ENCODE assay signal across 19 cellular contexts in genomic region chr22:21923163-21923561, GRCh38. TPM values are rescaled to one million over a fixed set of nuclear protein-coding genes. Genes with fewer than 3 reads are reported as not detected.
DNase-seq lines count a peak whose midpoint lies in the region; ATAC-seq, FAIRE-seq and TF ChIP-seq lines count a peak whose summit lies in the region.
"Had no signal": no experiment of that assay in that cellular context is flagged by ENCODE, and none has a peak within 500 bp of the region (broad histone marks: within the 10 kb centered on the region; RNA-seq: fewer than 3 reads in every experiment).

No MANE protein-coding gene starts in this region.

- H2BK5ac ChIP-seq in H1 (ENCODE audit: low read depth, low read length) = peak overlapping the region; percentile 84; the same call in 1 of the 2 replicates
- H2BK5ac ChIP-seq in neuronal stem cell (ENCODE audit: low read length) = no peak overlapping the region

- WGBS in H1 (ENCODE audit: extremely low coverage in 1 of 2, insufficient coverage in 1 of 2, insufficient read length in 1 of 2, insufficient replicate concordance in 2 of 2, low coverage in 1 of 2, low lambda C conversion rate in 2 of 2, missing lambda C conversion rate in 1 of 2), 2 experiments = 97% methylated on average over 21 of the region's 21 CpGs; no CpG with 5 or more reads in 1 of the 2 experiments
- WGBS in neuronal stem cell (ENCODE audit: extremely low coverage in 2 of 2, insufficient read length in 2 of 2, insufficient replicate concordance in 1 of 2), 2 donors = no CpG with 5 or more reads among the region's 21 CpGs

- CTCF ChIA-PET in WTC11 (lab: Charles Lee) (interaction anchor here (1.9 to 3.5 kb wide), 2 partner anchors 15 to 24 kb away, joined by 14 to 16 read pairs; no protein-coding TSS in a partner anchor), H1 (lab: Charles Lee; ENCODE audit: partially characterized antibody) (interaction anchor here (0.8 to 7.5 kb wide), 5 partner anchors 10 to 148 kb away, joined by 3 to 59 read pairs (median 4); no protein-coding TSS in a partner anchor)

- TF ChIP-seq RAD21 in H1 (IDR thresholded peaks at IDR 0.05 in 1 of 2, conservative IDR thresholded peaks at IDR 0.05 in 1 of 2; ENCODE audit: low read depth in 2 of 2, low read length in 2 of 2) = no peak

- no peaks in the 10 kb centered on the region for H3K36me3 ChIP-seq in H1 (ENCODE audit: control insufficient read depth in 2 of 4, insufficient read depth in 4 of 4, low read length in 3 of 4)
- peaks cover 0 to 9% of the 10 kb centered on the region in 2 donors for H3K36me3 ChIP-seq in neuronal stem cell (replicated peaks in 1 of 2; ENCODE audit: control insufficient read depth in 2 of 2, insufficient read depth in 2 of 2, low read length in 2 of 2)
- H3K36me3 ChIP-seq: HAP-1 had no signal

- H2AFZ ChIP-seq in H1 (ENCODE audit: low read length) (no peak overlapping the region), neuronal stem cell (ENCODE audit: low read length) (no peak overlapping the region)
- H2AFZ ChIP-seq: GM23248 had no signal

- no peak overlapping the region for H4K5ac ChIP-seq in H1 (ENCODE audit: insufficient read length, low read depth, low read length)

- TF ChIP-seq CTCF in WTC11 (IDR thresholded peaks at IDR 0.05) (no peak), H1 (IDR thresholded peaks at IDR 0.05; ENCODE audit: control extremely low read depth in 1 of 3, insufficient read depth in 1 of 3, low read depth in 1 of 3, low read length in 3 of 3) (no peak)

- POLR2A ChIA-PET in WTC11 (lab: Charles Lee) = interaction anchor here (0.7 kb wide), 1 partner anchor 15 kb away, joined by 3 read pairs; no protein-coding TSS in a partner anchor
- POLR2A ChIA-PET in H1 (lab: Charles Lee; ENCODE audit: partially characterized antibody) = interaction anchor here (1.3 kb wide), 3 partner anchors 13 to 15 kb away, joined by 3 to 6 read pairs (median 4); no protein-coding TSS in a partner anchor

- DNase-seq in WTC11 (ENCODE audit: low spot score) (no peak), H1 (ENCODE audit: low read depth in 1 of 2, low spot score in 2 of 2) (no peak), neuronal stem cell (ENCODE audit: low spot score) (no peak), pons (ENCODE audit: low spot score) (no peak), A172 (ENCODE audit: low spot score) (no peak)
- DNase-seq: 8988T; C1 segment of cervical spinal cord; Calu3; CD4-positive, alpha-beta memory T cell; COR-L47; DMS53; DMS79 treated with DMSO at 0.1 percent for 48 hours; GF-D8; GM23248; HFFc6 had no signal

- H3K79me1 ChIP-seq in H1 (ENCODE audit: low read depth, low read length) (no peaks in the 10 kb centered on the region), neuronal stem cell (ENCODE audit: low read depth, low read length) (no peaks in the 10 kb centered on the region)

- H3K23ac ChIP-seq in H1 (ENCODE audit: insufficient read length) = no peak overlapping the region
- H3K23ac ChIP-seq in neuronal stem cell (ENCODE audit: low read depth, low read length, poor library complexity) = peak overlapping the region; percentile 56

- no peak overlapping the region for H3K4me2 ChIP-seq in H1 (ENCODE audit: insufficient read depth in 1 of 2, low read depth in 2 of 2, low read length in 2 of 2)
- no peak overlapping the region for H3K4me2 ChIP-seq in neuronal stem cell (ENCODE audit: insufficient read depth, low read length, poor library complexity, severe bottlenecking)

- H3K9me3 Mint-ChIP-seq in WTC11 = no peaks in the 10 kb centered on the region
- H3K9me3 Mint-ChIP-seq: CD4-positive, alpha-beta memory T cell; HFFc6 had no signal

- peak overlapping the region; percentile 71 for H3K18ac ChIP-seq in H1 (ENCODE audit: extremely low read depth, low read length)
- peak overlapping the region; percentile 50 for H3K18ac ChIP-seq in neuronal stem cell (ENCODE audit: low read length)

- H2BK15ac ChIP-seq in H1 (ENCODE audit: low read length) = peak overlapping the region; percentile 72; the same call in 1 of the 2 replicates
- peak overlapping the region; percentile 34 for H2BK15ac ChIP-seq in neuronal stem cell (ENCODE audit: low read length)

- H3K79me2 ChIP-seq in H1 (ENCODE audit: control insufficient read depth in 1 of 2, insufficient read depth in 2 of 2, low read length in 2 of 2) = no peaks in the 10 kb centered on the region

- H3K4me1 ChIP-seq in H1 (replicated peaks in 1 of 4; ENCODE audit: control insufficient read depth in 3 of 4, insufficient read depth in 4 of 4, low read length in 3 of 4) (peaks cover 7 to 58% (median 47%) of the 10 kb centered on the region in 4 experiments), neuronal stem cell (ENCODE audit: control insufficient read depth in 2 of 2, insufficient read depth in 1 of 2, low read depth in 1 of 2, low read length in 2 of 2) (peaks cover 7 to 42% of the 10 kb centered on the region in 2 donors)
- H3K4me1 ChIP-seq: HAP-1 had no signal

- 0 out of 2 replicates have a peak, but pooled peaks cover 3% of the 10 kb centered on the region for H3K36me3 Mint-ChIP-seq in WTC11

- FAIRE-seq in H1 (lab: Jason Lieb, UNC) = no peak
- FAIRE-seq: GM12891, GM18507 had no signal

- no peak for TF ChIP-seq POLR2A in H1 (IDR thresholded peaks at IDR 0.05; ENCODE audit: control extremely low read depth in 1 of 2, low read depth in 2 of 2, low read length in 2 of 2)

- H3K4me3 Mint-ChIP-seq in WTC11 = no peak overlapping the region
- H3K4me3 Mint-ChIP-seq: CD4-positive, alpha-beta memory T cell; HFFc6 had no signal

- H3K4ac ChIP-seq in H1 (replicated peaks; ENCODE audit: insufficient read length, low read depth, low read length) = no peak overlapping the region
- peak overlapping the region; percentile 31 for H3K4ac ChIP-seq in neuronal stem cell (ENCODE audit: low read length)

- no peak overlapping the region for H3K27ac ChIP-seq in H1 (ENCODE audit: low read depth, low read length)
- H3K27ac ChIP-seq in neuronal stem cell (replicated peaks; ENCODE audit: low read length) = no peak overlapping the region
- H3K27ac ChIP-seq: GM23248 had no signal

- H3K23me2 ChIP-seq in H1 (ENCODE audit: low read depth, low read length) = no peaks in the 10 kb centered on the region

- H2BK20ac ChIP-seq in H1 (ENCODE audit: low read length) = no peak overlapping the region; the same call in 1 of the 2 replicates

- no peak overlapping the region for H2BK120ac ChIP-seq in H1 (replicated peaks; ENCODE audit: low read depth, low read length)
- H2BK120ac ChIP-seq in neuronal stem cell (ENCODE audit: low read depth, low read length) = no peak overlapping the region

- H2AK5ac ChIP-seq in H1 (ENCODE audit: low read depth, low read length) (peak overlapping the region; percentile 65; the same call in 1 of the 2 replicates), neuronal stem cell (ENCODE audit: low read depth, low read length) (peak overlapping the region; percentile 77)

- H4K20me1 ChIP-seq in H1 (replicated peaks in 1 of 2; ENCODE audit: control insufficient read depth in 1 of 2, insufficient read depth in 2 of 2, low read length in 2 of 2) = no peaks in the 10 kb centered on the region

- TF ChIP-seq EP300 in H1 (IDR thresholded peaks at IDR 0.05; ENCODE audit: borderline replicate concordance in 1 of 2, low read depth in 2 of 2, low read length in 2 of 2) = no peak

- H4K91ac ChIP-seq in H1 (replicated peaks; ENCODE audit: insufficient read length, low read length) (peak overlapping the region; percentile 34), neuronal stem cell (ENCODE audit: low read depth, low read length, poor library complexity) (no peak overlapping the region)

- H2BK12ac ChIP-seq in H1 (ENCODE audit: low read depth, low read length) = peak overlapping the region; percentile 80; the same call in 1 of the 2 replicates
- H2BK12ac ChIP-seq in neuronal stem cell (ENCODE audit: low read length) = no peak overlapping the region

- H3K27me3 Mint-ChIP-seq in WTC11 (ENCODE audit: low read depth) = no peaks in the 10 kb centered on the region
- H3K27me3 Mint-ChIP-seq: CD4-positive, alpha-beta memory T cell had no signal

- H3K14ac ChIP-seq in H1 (ENCODE audit: insufficient read length) (no peak overlapping the region), neuronal stem cell (ENCODE audit: low read length) (no peak overlapping the region)

- peak overlapping the region; percentile 53; the same call in 1 of the 2 replicates for H3K27ac Mint-ChIP-seq in WTC11
- H3K27ac Mint-ChIP-seq: CD4-positive, alpha-beta memory T cell; HFFc6 had no signal

- H3K27me3 ChIP-seq in H1 (replicated peaks in 1 of 4; ENCODE audit: control insufficient read depth in 3 of 4, extremely low read depth in 1 of 4, insufficient read depth in 3 of 4, low read length in 3 of 4) = no peaks in the 10 kb centered on the region; a peak in 1 of 7 replicates
- H3K27me3 ChIP-seq in neuronal stem cell (ENCODE audit: control insufficient read depth in 3 of 3, insufficient read depth in 3 of 3, low read depth in 1 of 3, low read length in 3 of 3) = no peaks in the 10 kb centered on the region

- H4K8ac ChIP-seq in H1 (ENCODE audit: extremely low read depth, insufficient read depth, low read length) (no peak overlapping the region), neuronal stem cell (ENCODE audit: low read depth, low read length) (no peak overlapping the region)

- H3K9ac ChIP-seq in H1 (replicated peaks in 1 of 4; ENCODE audit: extremely low read depth in 1 of 4, low read depth in 3 of 4, low read length in 3 of 4) = no peak overlapping the region; a peak in 1 of 7 replicates
- H3K9ac ChIP-seq in neuronal stem cell (ENCODE audit: low read depth, low read length, poor library complexity) = no peak overlapping the region
- H3K9ac ChIP-seq: GM23248 had no signal

- no peak overlapping the region for H3K56ac ChIP-seq in H1 (replicated peaks; ENCODE audit: insufficient read length, low read depth, low read length)

- peaks cover 64% of the 10 kb centered on the region for H3K4me1 Mint-ChIP-seq in WTC11
- H3K4me1 Mint-ChIP-seq: CD4-positive, alpha-beta memory T cell had no signal

- no peaks in the 10 kb centered on the region for H3K9me3 ChIP-seq in H1 (ENCODE audit: insufficient read depth in 2 of 2, low read depth in 1 of 2, low read length in 1 of 2)
- H3K9me3 ChIP-seq in neuronal stem cell (replicated peaks in 1 of 2; ENCODE audit: control insufficient read depth in 2 of 2, insufficient read depth in 1 of 2, low read depth in 1 of 2, low read length in 2 of 2) = no peaks in the 10 kb centered on the region
- H3K9me3 ChIP-seq: HAP-1 had no signal

- no peak for ATAC-seq in WTC11
- no peak for ATAC-seq in GM18907 (IDR thresholded peaks at IDR 0.05; ENCODE audit: unreplicated experiment)

- H3K4me3 ChIP-seq in H1 (ENCODE audit: extremely low read depth in 1 of 4, insufficient read depth in 2 of 4, low read depth in 3 of 4, low read length in 4 of 4) (no peak overlapping the region), neuronal stem cell (ENCODE audit: low read length in 2 of 2) (no peak overlapping the region)
- H3K4me3 ChIP-seq: GM23248, HAP-1 had no signal

RNA-seq across cellular contexts. Expression of gene PPM1F, which starts 29.5 kb away (rescaled TPM):
- total RNA-seq in WTC11 (2021) = 23.9 to 30.6 TPM (median 28.6 TPM) in 3 replicates
- 21.9 and 22.8 TPM in 2 replicates for total RNA-seq in H1 (2021; fragmentation: NEBNext Ultra II Directional; extraction: Animal tissue kit (Norgen Biotek cat#: 25700))
- polyA plus RNA-seq in H1 (2011; rRNA removed) = 12.4 and 17.7 TPM in 2 replicates
- polyA plus RNA-seq in H1 (2011; cell fraction: cytosol; rRNA removed) = 16.1 TPM
- polyA plus RNA-seq in H1 (2011; cell fraction: nucleus; rRNA removed) = 29.8 TPM
- polyA plus RNA-seq in H1 (2012, experiment 1 of 2) = 10.6 to 14.5 TPM (median 13.2 TPM) in 4 replicates
- 12.1 TPM for polyA plus RNA-seq in H1 (2012, experiment 2 of 2)
- polyA plus RNA-seq in H1 (2013, experiment 1 of 2) = 13.9 TPM
- polyA plus RNA-seq in H1 (2013, experiment 2 of 2) = 12.0 TPM
- 7.1 and 10.5 TPM in 2 replicates for polyA minus RNA-seq in H1 (2011; rRNA and poly(A)+ RNA removed)
- 9.5 TPM for polyA minus RNA-seq in H1 (2011; cell fraction: cytosol; rRNA and poly(A)+ RNA removed)
- polyA minus RNA-seq in H1 (2011; cell fraction: nucleus; rRNA and poly(A)+ RNA removed) = 7.6 TPM
- 17.8 TPM for polyA plus RNA-seq in neuronal stem cell (2013, experiment 1 of 2)
- polyA plus RNA-seq in neuronal stem cell (2013, experiment 2 of 2) = 16.6 TPM
- 37.6 and 43.3 TPM in 2 replicates for total RNA-seq in A172 (2014; rRNA removed; shearing (Covaris generic))

RNA-seq across cellular contexts. Expression of gene MAPK1, which starts 55.7 kb away (rescaled TPM):
- total RNA-seq in WTC11 (2021) = 87.4 to 95.9 TPM (median 91.9 TPM) in 3 replicates
- total RNA-seq in H1 (2021; fragmentation: NEBNext Ultra II Directional; extraction: Animal tissue kit (Norgen Biotek cat#: 25700)) = 95.8 and 101 TPM in 2 replicates
- polyA plus RNA-seq in H1 (2011; rRNA removed) = 20.9 and 28.1 TPM in 2 replicates
- 28.5 TPM for polyA plus RNA-seq in H1 (2011; cell fraction: cytosol; rRNA removed)
- polyA plus RNA-seq in H1 (2011; cell fraction: nucleus; rRNA removed) = 32.3 TPM
- polyA plus RNA-seq in H1 (2012, experiment 1 of 2) = 38.2 to 61.7 TPM (median 47.8 TPM) in 4 replicates
- 8.1 TPM for polyA plus RNA-seq in H1 (2012, experiment 2 of 2)
- polyA plus RNA-seq in H1 (2013, experiment 1 of 2) = 33.8 TPM
- polyA plus RNA-seq in H1 (2013, experiment 2 of 2) = 35.8 TPM
- polyA minus RNA-seq in H1 (2011; rRNA and poly(A)+ RNA removed) = 84.6 and 115 TPM in 2 replicates
- polyA minus RNA-seq in H1 (2011; cell fraction: cytosol; rRNA and poly(A)+ RNA removed) = 21.4 TPM
- 25.4 TPM for polyA minus RNA-seq in H1 (2011; cell fraction: nucleus; rRNA and poly(A)+ RNA removed)
- polyA plus RNA-seq in neuronal stem cell (2013, experiment 1 of 2) = 51.0 TPM
- polyA plus RNA-seq in neuronal stem cell (2013, experiment 2 of 2) = 50.9 TPM
- 40.6 and 41.2 TPM in 2 replicates for total RNA-seq in A172 (2014; rRNA removed; shearing (Covaris generic))

RNA-seq across cellular contexts. Expression of gene TOP3B, which starts 59.4 kb away (rescaled TPM):
- total RNA-seq in WTC11 (2021) = 52.5 to 68.6 TPM (median 52.7 TPM) in 3 replicates
- 49.3 and 52.8 TPM in 2 replicates for total RNA-seq in H1 (2021; fragmentation: NEBNext Ultra II Directional; extraction: Animal tissue kit (Norgen Biotek cat#: 25700))
- 30.4 and 45.6 TPM in 2 replicates for polyA plus RNA-seq in H1 (2011; rRNA removed)
- polyA plus RNA-seq in H1 (2011; cell fraction: cytosol; rRNA removed) = 34.6 TPM
- polyA plus RNA-seq in H1 (2011; cell fraction: nucleus; rRNA removed) = 149 TPM
- 42.4 to 52.2 TPM (median 45.4 TPM) in 4 replicates for polyA plus RNA-seq in H1 (2012, experiment 1 of 2)
- 33.2 TPM for polyA plus RNA-seq in H1 (2012, experiment 2 of 2)
- 34.1 TPM for polyA plus RNA-seq in H1 (2013, experiment 1 of 2)
- 28.9 TPM for polyA plus RNA-seq in H1 (2013, experiment 2 of 2)
- polyA minus RNA-seq in H1 (2011; rRNA and poly(A)+ RNA removed) = 28.2 and 37.9 TPM in 2 replicates
- polyA minus RNA-seq in H1 (2011; cell fraction: cytosol; rRNA and poly(A)+ RNA removed) = 20.9 TPM
- 89.8 TPM for polyA minus RNA-seq in H1 (2011; cell fraction: nucleus; rRNA and poly(A)+ RNA removed)
- 25.4 TPM for polyA plus RNA-seq in neuronal stem cell (2013, experiment 1 of 2)
- polyA plus RNA-seq in neuronal stem cell (2013, experiment 2 of 2) = 27.0 TPM
- total RNA-seq in A172 (2014; rRNA removed; shearing (Covaris generic)) = 18.8 and 20.5 TPM in 2 replicates
